In the genomic region with DNA sequence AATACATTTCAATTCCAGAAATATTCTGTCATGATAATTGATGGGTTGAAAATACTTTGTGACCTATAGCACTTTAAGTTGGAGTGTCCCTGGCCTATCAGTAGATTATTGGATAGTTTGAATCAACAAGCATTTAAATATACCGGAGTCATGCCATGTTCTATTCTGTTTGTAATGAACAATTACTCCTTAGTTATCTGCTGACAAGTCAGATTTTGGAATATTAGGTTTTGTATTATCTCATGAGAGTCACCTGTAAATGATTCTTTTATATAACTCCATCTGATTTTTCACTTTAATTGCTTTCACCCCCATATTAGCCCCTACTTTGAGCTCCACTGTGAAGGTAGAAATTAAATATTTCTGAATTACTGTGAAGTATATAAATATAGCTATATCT, we compare ENCODE assay signal across 33 cellular contexts.
DNase-seq lines count a peak whose midpoint lies in the region; ATAC-seq, FAIRE-seq and TF ChIP-seq lines count a peak whose summit lies in the region.
"Had no signal": no experiment of that assay in that cellular context is flagged by ENCODE, and none has a peak within 500 bp of the region (broad histone marks: within the 10 kb centered on the region; RNA-seq: fewer than 3 reads in every experiment).

No MANE protein-coding gene starts in this region.

- H4K20me1 ChIP-seq in HepG2 (ENCODE audit: insufficient read depth, low read length) (no peaks in the 10 kb centered on the region), IMR-90 (ENCODE audit: insufficient read depth, low read length) (no peaks in the 10 kb centered on the region), PC-9 (ENCODE audit: insufficient read depth) (no peaks in the 10 kb centered on the region)
- H4K20me1 ChIP-seq: BLaER1; BLaER1 treated with 17β-estradiol and CSF1 and Interleukin-3, amounts not matched to agents 10 nM and 100 nM had no signal

- H3K4me2 ChIP-seq in HepG2 (ENCODE audit: low read depth, low read length) (no peak overlapping the region), A549 (no peak overlapping the region), IMR-90 (ENCODE audit: low read depth, low read length) (no peak overlapping the region), PC-9 (no peak overlapping the region)
- H3K4me2 ChIP-seq: BLaER1; BLaER1 treated with 17β-estradiol and CSF1 and Interleukin-3, amounts not matched to agents 10 nM and 100 nM had no signal

- no peak for FAIRE-seq in HepG2 (lab: Jason Lieb, UNC)
- FAIRE-seq in A549 (lab: Jason Lieb, UNC): no peak
- peak; percentile 5 for FAIRE-seq in colon (lab: Jason Lieb, UNC)
- FAIRE-seq: A204.1, D721Med had no signal

- H2AFZ ChIP-seq in HepG2 (ENCODE audit: low read length) (no peak overlapping the region), IMR-90 (replicated peaks; ENCODE audit: low read length, poor library complexity) (no peak overlapping the region), PC-9 (no peak overlapping the region)

- WGBS in HepG2 (ENCODE audit: low lambda C conversion rate): 95% methylated on average over 1 of the region's 1 CpG
- 100% methylated on average over 1 of the region's 1 CpG for WGBS in right lobe of liver (ENCODE audit: insufficient coverage, low coverage, low lambda C conversion rate, missing lambda C conversion rate)
- 95% methylated on average over 1 of the region's 1 CpG for WGBS in A549 (ENCODE audit: missing lambda C conversion rate)
- no CpG with 5 or more reads among the region's 1 CpG for WGBS in IMR-90 (ENCODE audit: extremely low coverage in 2 of 2, insufficient read length in 1 of 2), 2 experiments

- TF ChIP-seq RAD21 in HepG2 (CRISPR knock-in tag; IDR thresholded peaks at IDR 0.05): no peak
- no peak for TF ChIP-seq RAD21 in A549 (conservative IDR thresholded peaks at IDR 0.05 in 1 of 2, IDR thresholded peaks at IDR 0.05 in 1 of 2)
- TF ChIP-seq RAD21 in IMR-90 (IDR thresholded peaks at IDR 0.05; ENCODE audit: low read length): no peak

- no peak overlapping the region for H3K18ac ChIP-seq in IMR-90 (ENCODE audit: low read depth, low read length)

- H3K9me1 ChIP-seq in IMR-90 (ENCODE audit: insufficient read depth, low read length): peaks cover 4% of the 10 kb centered on the region; the same call in 1 of the 2 replicates

- no peak for TF ChIP-seq POLR2A in HepG2 (IDR thresholded peaks at IDR 0.05; ENCODE audit: insufficient read depth in 1 of 2, low read depth in 2 of 2, low read length in 2 of 2)
- no peak for TF ChIP-seq POLR2A in right lobe of liver (IDR thresholded peaks at IDR 0.05)
- TF ChIP-seq POLR2A in A549 (IDR thresholded peaks at IDR 0.05; ENCODE audit: low read length): no peak
- no peak for TF ChIP-seq POLR2A in IMR-90 (IDR thresholded peaks at IDR 0.05; ENCODE audit: low read depth, low read length)

- H3K9me2 ChIP-seq in PC-9 (ENCODE audit: insufficient read depth): no peaks in the 10 kb centered on the region

- H3K79me1 ChIP-seq in IMR-90 (ENCODE audit: low read depth in 1 of 2, low read length in 2 of 2): no peaks in the 10 kb centered on the region

- no peak for TF ChIP-seq CTCF in HepG2 (CRISPR knock-in tag; IDR thresholded peaks at IDR 0.05)
- TF ChIP-seq CTCF in right lobe of liver (IDR thresholded peaks at IDR 0.05): no peak
- no peak for TF ChIP-seq CTCF in A549 (IDR thresholded peaks at IDR 0.05)
- TF ChIP-seq CTCF in IMR-90 (conservative IDR thresholded peaks at IDR 0.05; ENCODE audit: low read depth, low read length): no peak
- TF ChIP-seq CTCF in PC-9 (conservative IDR thresholded peaks at IDR 0.05): no peak

- no peaks in the 10 kb centered on the region for H3K36me3 ChIP-seq in HepG2 (replicated peaks in 1 of 2; ENCODE audit: control insufficient read depth in 1 of 2, insufficient read depth in 2 of 2, low read length in 2 of 2)
- no peaks in the 10 kb centered on the region for H3K36me3 ChIP-seq in right lobe of liver
- H3K36me3 ChIP-seq in IMR-90 (ENCODE audit: control insufficient read depth, insufficient read depth, low read length): no peaks in the 10 kb centered on the region
- no peaks in the 10 kb centered on the region for H3K36me3 ChIP-seq in PC-9 (ENCODE audit: low read depth)
- H3K36me3 ChIP-seq: BE2C, BLaER1 had no signal

- H3K4me3 ChIP-seq in HepG2 (replicated peaks in 1 of 3; ENCODE audit: insufficient read depth in 1 of 3, low read depth in 2 of 3, low read length in 3 of 3): no peak overlapping the region
- H3K4me3 ChIP-seq in right lobe of liver: no peak overlapping the region
- H3K4me3 ChIP-seq in A549: no peak overlapping the region
- no peak overlapping the region for H3K4me3 ChIP-seq in IMR-90 (ENCODE audit: insufficient read depth, low read depth, low read length)
- H3K4me3 ChIP-seq in PC-9: no peak overlapping the region
- H3K4me3 ChIP-seq: BLaER1; BLaER1 treated with 17β-estradiol and CSF1 and Interleukin-3, amounts not matched to agents 10 nM and 100 nM had no signal

- no peak overlapping the region for H4K8ac ChIP-seq in IMR-90 (ENCODE audit: low read depth in 2 of 2, low read length in 2 of 2)

- no peak overlapping the region for H2BK20ac ChIP-seq in IMR-90 (ENCODE audit: low read depth, low read length)

- H3K79me2 ChIP-seq in HepG2 (ENCODE audit: insufficient read depth, low read length) (no peaks in the 10 kb centered on the region), PC-9 (ENCODE audit: low read depth) (no peaks in the 10 kb centered on the region)

- H3K27me3 ChIP-seq in HepG2 (ENCODE audit: control insufficient read depth in 1 of 2, insufficient read depth in 2 of 2, low read length in 2 of 2) (no peaks in the 10 kb centered on the region), right lobe of liver (no peaks in the 10 kb centered on the region), IMR-90 (ENCODE audit: control insufficient read depth, insufficient read depth, low read length) (no peaks in the 10 kb centered on the region), PC-9 (ENCODE audit: insufficient read depth, low read depth) (no peaks in the 10 kb centered on the region)
- H3K27me3 ChIP-seq: BE2C; BLaER1; BLaER1 treated with 17β-estradiol and CSF1 and Interleukin-3, amounts not matched to agents 10 nM and 100 nM had no signal

- no peak for DNase-seq in HepG2 (ENCODE audit: low spot score)
- no peak for DNase-seq in right lobe of liver
- DNase-seq in A549 (ENCODE audit: low read depth in 1 of 2, low spot score in 1 of 2): no peak
- DNase-seq in IMR-90: no peak
- no peak for DNase-seq in NCI-H146 (lab: John Stamatoyannopoulos, UW)
- no peak for DNase-seq in PC-9
- DNase-seq: 8988T; ACHN; AML-193; BE2C; C1 segment of cervical spinal cord; Caco-2; Calu3; CD4-positive, alpha-beta memory T cell; CD4-positive, alpha-beta T cell; CD4-positive, CD25-positive, alpha-beta regulatory T cell; CD8-positive, alpha-beta memory T cell; CD8-positive, alpha-beta T cell; DMS 273 treated with DMSO at 0.1 percent for 48 hours; DMS153; DMS53; DMS79; DMS79 treated with DMSO at 0.1 percent for 48 hours; DND-41; EL had no signal

- no peak overlapping the region for H3K4ac ChIP-seq in IMR-90 (ENCODE audit: low read depth, low read length)

- H3K9ac ChIP-seq in HepG2 (ENCODE audit: insufficient read depth, low read depth, low read length) (no peak overlapping the region), IMR-90 (ENCODE audit: low read depth, low read length) (no peak overlapping the region)
- H3K9ac ChIP-seq: BLaER1; BLaER1 treated with 17β-estradiol and CSF1 and Interleukin-3, amounts not matched to agents 10 nM and 100 nM had no signal

- no peaks in the 10 kb centered on the region for H3F3A ChIP-seq in PC-9 (ENCODE audit: insufficient read depth, low read depth)

- no TSS peak for BruUV-seq in HepG2 (replicated peaks; lab: Mats Ljungman, UMichigan)
- no TSS peak for BruUV-seq in IMR-90 (replicated peaks; lab: Mats Ljungman, UMichigan)
- no TSS peak for BruUV-seq in PC-9 (replicated peaks; lab: Mats Ljungman, UMichigan)

- dilution Hi-C loops in IMR-90 (cut with HindIII; ENCODE audit: low sequenced_read_pairs, unreplicated experiment): no loop called here

- H2BK15ac ChIP-seq in IMR-90 (ENCODE audit: low read depth, low read length): no peak overlapping the region

- no peak overlapping the region for H3K23ac ChIP-seq in IMR-90 (ENCODE audit: low read depth, low read length)

- no peak overlapping the region for H3K56ac ChIP-seq in IMR-90 (ENCODE audit: extremely low read depth, insufficient read depth, low read length)

- H3K9me3 ChIP-seq in HepG2 (ENCODE audit: low read length): no peaks in the 10 kb centered on the region
- H3K9me3 ChIP-seq in right lobe of liver: no peaks in the 10 kb centered on the region
- H3K9me3 ChIP-seq in A549: no peaks in the 10 kb centered on the region
- H3K9me3 ChIP-seq in IMR-90 (ENCODE audit: control insufficient read depth, insufficient read depth, low read length): no peaks in the 10 kb centered on the region
- H3K9me3 ChIP-seq in PC-9 (ENCODE audit: insufficient read depth, low read depth): no peaks in the 10 kb centered on the region
- H3K9me3 ChIP-seq: BE2C; BLaER1; BLaER1 treated with 17β-estradiol and CSF1 and Interleukin-3, amounts not matched to agents 10 nM and 100 nM; Caco-2 had no signal

- H3K27ac ChIP-seq in HepG2 (ENCODE audit: extremely low read length, insufficient read depth, low read length) (no peak overlapping the region), right lobe of liver (no peak overlapping the region), A549 (no peak overlapping the region), IMR-90 (ENCODE audit: insufficient read depth, low read length) (no peak overlapping the region), PC-9 (no peak overlapping the region)
- H3K27ac ChIP-seq: 22Rv1; BLaER1; BLaER1 treated with 17β-estradiol and CSF1 and Interleukin-3, amounts not matched to agents 10 nM and 100 nM; C4-2B had no signal

- in situ Hi-C loops in HepG2 (cut with HindIII; ENCODE audit: extremely low pct_ligation_motif_present, low pct_unique_long_range_greater_than_20kb) (no loop called here), IMR-90 (cut with MboI; ENCODE audit: low sequenced_read_pairs) (no loop called here)

- H3K14ac ChIP-seq in IMR-90 (replicated peaks; ENCODE audit: low read depth, low read length): no peak overlapping the region

- no peak overlapping the region for H2BK5ac ChIP-seq in IMR-90 (ENCODE audit: low read depth, low read length, poor library complexity, severe bottlenecking)

- H3K4me1 ChIP-seq in HepG2 (ENCODE audit: insufficient read depth, low read length): no peaks in the 10 kb centered on the region
- no peaks in the 10 kb centered on the region for H3K4me1 ChIP-seq in right lobe of liver
- no peaks in the 10 kb centered on the region for H3K4me1 ChIP-seq in A549
- no peaks in the 10 kb centered on the region for H3K4me1 ChIP-seq in IMR-90 (ENCODE audit: control insufficient read depth, insufficient read depth, low read length)
- no peaks in the 10 kb centered on the region for H3K4me1 ChIP-seq in PC-9 (replicated peaks; ENCODE audit: insufficient read depth)
- H3K4me1 ChIP-seq: BLaER1; BLaER1 treated with 17β-estradiol and CSF1 and Interleukin-3, amounts not matched to agents 10 nM and 100 nM; Caco-2 had no signal

- no peak overlapping the region for H4K5ac ChIP-seq in IMR-90 (ENCODE audit: low read depth, low read length)

- CTCF ChIA-PET in HepG2 (lab: Yijun Ruan, JAX; ENCODE audit: low intra/inter-chr PET ratio, low total read pairs): no interaction called here
- CTCF ChIA-PET in A549 (lab: Yijun Ruan, JAX): no interaction called here
- CTCF ChIA-PET in IMR-90 (lab: Yijun Ruan, JAX): no interaction called here
- CTCF ChIA-PET in PC-9 (lab: Charles Lee): no interaction called here

- no peak overlapping the region for H2BK120ac ChIP-seq in IMR-90 (ENCODE audit: low read depth, low read length)

- TF ChIP-seq EP300 in HepG2 (IDR thresholded peaks at IDR 0.05; ENCODE audit: low read depth in 2 of 2, low read length in 2 of 2) (no peak), HepG2 (CRISPR knock-in tag; IDR thresholded peaks at IDR 0.05; ENCODE audit: borderline replicate concordance) (no peak), A549 (IDR thresholded peaks at IDR 0.05) (no peak)

- POLR2A ChIA-PET in HepG2 (lab: Yijun Ruan, JAX) (no interaction called here), A549 (lab: Yijun Ruan, JAX) (no interaction called here), IMR-90 (lab: Charles Lee; ENCODE audit: unreplicated experiment) (no interaction called here), PC-9 (lab: Charles Lee; ENCODE audit: unreplicated experiment) (no interaction called here)

- intact Hi-C loops in HepG2 (cut with micrococcal nuclease; ENCODE audit: unreplicated experiment): no loop called here
- intact Hi-C loops in right lobe of liver (cut with DNase I): no loop called here
- intact Hi-C loops in IMR-90 (cut with micrococcal nuclease): no loop called here
- intact Hi-C loops in PC-9 (cut with micrococcal nuclease; ENCODE audit: unreplicated experiment): no loop called here

- H2AK9ac ChIP-seq in IMR-90 (replicated peaks; ENCODE audit: low read depth, low read length, poor library complexity): no peak overlapping the region

- H4K91ac ChIP-seq in IMR-90 (ENCODE audit: insufficient read depth, low read depth, low read length): no peak overlapping the region

- ATAC-seq in HepG2: no peak
- ATAC-seq in right lobe of liver: no peak
- ATAC-seq in A549: no peak
- ATAC-seq in IMR-90 (ENCODE audit: low read depth): no peak
- ATAC-seq in GM18498 (IDR thresholded peaks at IDR 0.05; ENCODE audit: unreplicated experiment): no peak
- ATAC-seq: CD8-positive, alpha-beta T cell had no signal

- no peak overlapping the region for H2AK5ac ChIP-seq in IMR-90 (ENCODE audit: low read depth, low read length)
